ENCODE assay signal across 10 cellular contexts in the genomic region with DNA sequence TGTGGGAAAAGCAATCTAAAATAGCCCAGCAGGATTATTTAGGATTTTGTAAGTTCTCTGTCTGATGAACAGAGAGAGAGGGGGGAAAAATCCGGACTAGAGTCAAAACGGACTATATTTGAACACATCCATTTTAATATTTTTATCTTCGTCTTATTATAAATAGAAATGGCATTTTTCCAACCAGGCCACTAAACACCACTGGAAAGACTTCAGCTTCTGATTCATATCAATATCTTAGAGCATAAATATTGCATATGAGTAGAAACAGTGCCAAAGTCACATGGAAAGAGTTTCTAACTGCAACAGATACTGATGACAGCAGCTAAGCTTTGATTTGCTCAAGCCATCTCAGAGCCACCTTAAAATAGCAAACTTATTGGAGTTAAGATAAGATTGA. TPM values are rescaled to one million over a fixed set of nuclear protein-coding genes. Genes with fewer than 3 reads are reported as not detected.
DNase-seq lines count a peak whose midpoint lies in the region; ATAC-seq and TF ChIP-seq lines count a peak whose summit lies in the region.
"Had no signal": no experiment of that assay in that cellular context is flagged by ENCODE, and none has a peak within 500 bp of the region (broad histone marks: within the 10 kb centered on the region; RNA-seq: fewer than 3 reads in every experiment).

No MANE protein-coding gene starts in this region.

- peaks cover 0 to 34% of the 10 kb centered on the region in 2 experiments; a peak in 2 of 4 replicates for H3K4me1 ChIP-seq in SK-N-SH (ENCODE audit: control insufficient read depth in 1 of 2, insufficient read depth in 2 of 2, low read depth in 1 of 2, low read length in 1 of 2)
- H3K4me1 ChIP-seq in colonic mucosa, result no peaks in the 10 kb centered on the region
- peaks cover 8% of the 10 kb centered on the region for H3K4me1 ChIP-seq in mucosa of stomach (ENCODE audit: control insufficient read depth, insufficient read depth, low read length)
- H3K4me1 ChIP-seq in tibial nerve, result peaks cover 0 to 34% (median 0%) of the 10 kb centered on the region in 4 donors

- CTCF ChIA-PET in SK-N-SH (lab: Yijun Ruan, JAX), result interaction anchor here (1.2 to 2.2 kb wide), 5 partner anchors 9 to 42 kb away, joined by 3 to 7 read pairs (median 4); no protein-coding TSS in a partner anchor

- peak overlapping the region; percentile 49; the same call in 1 of the 2 replicates for H2AFZ ChIP-seq in SK-N-SH (ENCODE audit: low read depth)

- no peaks in the 10 kb centered on the region for H4K20me1 ChIP-seq in SK-N-SH (ENCODE audit: insufficient read depth)

- TF ChIP-seq POLR2A in tibial nerve (IDR thresholded peaks at IDR 0.05), result no peak

- POLR2A ChIA-PET in SK-N-SH (lab: Yijun Ruan, JAX), result interaction anchor here (0.6 kb wide), 1 partner anchor 77 kb away, joined by 3 read pairs; no protein-coding TSS in a partner anchor

- TF ChIP-seq EP300 in SK-N-SH (IDR thresholded peaks at IDR 0.05; ENCODE audit: borderline replicate concordance in 1 of 2, low read depth in 1 of 2, low read length in 1 of 2), result no peak
- no peak for TF ChIP-seq EP300 in tibial nerve (IDR thresholded peaks at IDR 0.05)

- H3K36me3 ChIP-seq in SK-N-SH (replicated peaks in 1 of 2; ENCODE audit: control insufficient read depth in 1 of 2, insufficient read depth in 2 of 2, low read length in 1 of 2), result no peaks in the 10 kb centered on the region
- H3K36me3 ChIP-seq in colonic mucosa, result no peaks in the 10 kb centered on the region
- H3K36me3 ChIP-seq in mucosa of stomach (ENCODE audit: control insufficient read depth, insufficient read depth, low read length), result no peaks in the 10 kb centered on the region
- H3K36me3 ChIP-seq in tibial nerve, result no peaks in the 10 kb centered on the region

- WGBS in SK-N-SH (ENCODE audit: low lambda C conversion rate), result 2% methylated on average over 3 of the region's 3 CpGs
- 1 to 4% methylated on average over 3 of the region's 3 CpGs for WGBS in tibial nerve, 2 donors

- H3K9ac ChIP-seq in SK-N-SH (no peak overlapping the region), colonic mucosa (ENCODE audit: low read depth in 2 of 2, low read length in 2 of 2) (peak overlapping the region in 1 of 2 donors; percentile 95), mucosa of stomach (ENCODE audit: low read length) (peak overlapping the region; percentile 51)

- H3K9me3 ChIP-seq in SK-N-SH (no peaks in the 10 kb centered on the region), colonic mucosa (no peaks in the 10 kb centered on the region), mucosa of stomach (ENCODE audit: control insufficient read depth, low read length) (no peaks in the 10 kb centered on the region), tibial nerve (no peaks in the 10 kb centered on the region)

- no peak for ATAC-seq in SK-N-SH treated with all-trans-retinoic acid at 6 μM for 48 hours
- no peak for ATAC-seq in HG02870 (IDR thresholded peaks at IDR 0.05; ENCODE audit: unreplicated experiment)
- ATAC-seq in GM19455 (IDR thresholded peaks at IDR 0.05; ENCODE audit: unreplicated experiment), result no peak

- H3K27ac ChIP-seq in SK-N-SH (ENCODE audit: low read depth in 2 of 2, low read length in 1 of 2) (peak overlapping the region in 1 of 2 experiments; percentile 79; a peak in 1 of 4 replicates), colonic mucosa (peak overlapping the region; percentile 69), tibial nerve (peak overlapping the region; percentile 9 to 77 (median 50))

- H3K9me2 ChIP-seq in SK-N-SH, result no peaks in the 10 kb centered on the region

- peak overlapping the region; percentile 85 for H3K4me2 ChIP-seq in SK-N-SH

- H3K79me2 ChIP-seq in SK-N-SH (ENCODE audit: insufficient read depth), result no peaks in the 10 kb centered on the region

- H3F3A ChIP-seq in SK-N-SH (replicated peaks; ENCODE audit: insufficient read depth), result no peaks in the 10 kb centered on the region

- TF ChIP-seq CTCF in SK-N-SH (IDR thresholded peaks at IDR 0.05) (no peak), colonic mucosa (IDR thresholded peaks at IDR 0.05) (no peak), tibial nerve (IDR thresholded peaks at IDR 0.05) (no peak)

- no peak for DNase-seq in SK-N-SH
- DNase-seq in colonic mucosa, result no peak
- no peak for DNase-seq in tibial nerve (ENCODE audit: low spot score in 2 of 2)
- DNase-seq in effector CD8-positive, alpha-beta T cell (lab: John Stamatoyannopoulos, UW), result no peak
- DNase-seq: activated naive CD4-positive, alpha-beta T cell treated with anti-CD3 and anti-CD28 coated beads, Interleukin-2, amount 10 ng/mL, durations not matched to agents 7 days and 5 days; MV-4-11 had no signal

- TF ChIP-seq RAD21 in SK-N-SH (IDR thresholded peaks at IDR 0.05; ENCODE audit: low read length), result no peak

- intact Hi-C loops in colonic mucosa (cut with DNase I), result no loop called here

- H3K27me3 ChIP-seq in SK-N-SH (ENCODE audit: insufficient read depth) (no peaks in the 10 kb centered on the region), colonic mucosa (no peaks in the 10 kb centered on the region), mucosa of stomach (ENCODE audit: control insufficient read depth, insufficient read depth, low read length) (no peaks in the 10 kb centered on the region), tibial nerve (no peaks in the 10 kb centered on the region)

- peak overlapping the region; percentile 47 to 65 for H3K4me3 ChIP-seq in SK-N-SH (ENCODE audit: low read depth in 2 of 2, low read length in 1 of 2)
- peak overlapping the region; percentile 49 for H3K4me3 ChIP-seq in colonic mucosa
- peak overlapping the region; percentile 21 for H3K4me3 ChIP-seq in mucosa of stomach (ENCODE audit: low read length)
- peak overlapping the region; percentile 31 to 52 (median 47) for H3K4me3 ChIP-seq in tibial nerve

TF ChIP-seq in SK-N-SH, 30 proteins besides CTCF, POLR2A, EP300 and RAD21:
- TF ChIP-seq GATA2 (CRISPR knock-in tag; IDR thresholded peaks at IDR 0.05), result peak; percentile 35; the same call in 1 of the 2 replicates
- TF ChIP-seq MEF2A (IDR thresholded peaks at IDR 0.05; ENCODE audit: borderline replicate concordance, low read depth), result no peak

TF ChIP-seq in SK-N-SH treated with all-trans-retinoic acid at 6 μM for 48 hours, 23 proteins besides CTCF, POLR2A, EP300 and RAD21 (continues in another document):
- TF ChIP-seq PATZ1 (CRISPR knock-in tag; IDR thresholded peaks at IDR 0.05; ENCODE audit: borderline replicate concordance), result no peak
- no peak for TF ChIP-seq ISL1 (CRISPR knock-in tag; IDR thresholded peaks at IDR 0.05)
- TF ChIP-seq ZNF565 (CRISPR knock-in tag; conservative IDR thresholded peaks at IDR 0.05; ENCODE audit: low read depth), result no peak
- no peak for TF ChIP-seq GLIS3 (CRISPR knock-in tag; IDR thresholded peaks at IDR 0.05)
- no peak for TF ChIP-seq CSDC2 (CRISPR knock-in tag; IDR thresholded peaks at IDR 0.05)
- no peak for TF ChIP-seq PPARA (CRISPR knock-in tag; IDR thresholded peaks at IDR 0.05; ENCODE audit: borderline replicate concordance)
- no peak for TF ChIP-seq ZNF8 (CRISPR knock-in tag; IDR thresholded peaks at IDR 0.05)
- TF ChIP-seq BACH2 (CRISPR knock-in tag; IDR thresholded peaks at IDR 0.05; ENCODE audit: borderline replicate concordance), result no peak
- no peak for TF ChIP-seq ESRRG (CRISPR knock-in tag; IDR thresholded peaks at IDR 0.05)
- no peak for TF ChIP-seq OSR1 (CRISPR knock-in tag; IDR thresholded peaks at IDR 0.05)
- TF ChIP-seq ZNF70 (CRISPR knock-in tag; IDR thresholded peaks at IDR 0.05), result no peak
- TF ChIP-seq TCF4 (CRISPR knock-in tag; IDR thresholded peaks at IDR 0.05; ENCODE audit: borderline replicate concordance), result no peak
- TF ChIP-seq CREB5 (CRISPR knock-in tag; IDR thresholded peaks at IDR 0.05; ENCODE audit: low read depth), result no peak

RNA-seq across cellular contexts. Expression of gene PPARGC1A, which starts 0.5 kb away (rescaled TPM):
- polyA plus RNA-seq in SK-N-SH (2012; rRNA removed), result 0.06 and 0.07 TPM in 2 replicates
- polyA plus RNA-seq in SK-N-SH (2012; cell fraction: cytosol; rRNA removed), result 0.03 and 0.07 TPM in 2 replicates
- 0.08 and 0.14 TPM in 2 replicates for polyA plus RNA-seq in SK-N-SH (2012; cell fraction: nucleus; rRNA removed)
- total RNA-seq in colonic mucosa, result 10 to 100 TPM; 44.4 to 48.4 TPM
- 10 to 100 TPM in 1 of 4 donors, 1 to 10 TPM in 3; 4.6 to 14.7 (median 6.8) TPM for total RNA-seq in tibial nerve
